In the genomic region with DNA sequence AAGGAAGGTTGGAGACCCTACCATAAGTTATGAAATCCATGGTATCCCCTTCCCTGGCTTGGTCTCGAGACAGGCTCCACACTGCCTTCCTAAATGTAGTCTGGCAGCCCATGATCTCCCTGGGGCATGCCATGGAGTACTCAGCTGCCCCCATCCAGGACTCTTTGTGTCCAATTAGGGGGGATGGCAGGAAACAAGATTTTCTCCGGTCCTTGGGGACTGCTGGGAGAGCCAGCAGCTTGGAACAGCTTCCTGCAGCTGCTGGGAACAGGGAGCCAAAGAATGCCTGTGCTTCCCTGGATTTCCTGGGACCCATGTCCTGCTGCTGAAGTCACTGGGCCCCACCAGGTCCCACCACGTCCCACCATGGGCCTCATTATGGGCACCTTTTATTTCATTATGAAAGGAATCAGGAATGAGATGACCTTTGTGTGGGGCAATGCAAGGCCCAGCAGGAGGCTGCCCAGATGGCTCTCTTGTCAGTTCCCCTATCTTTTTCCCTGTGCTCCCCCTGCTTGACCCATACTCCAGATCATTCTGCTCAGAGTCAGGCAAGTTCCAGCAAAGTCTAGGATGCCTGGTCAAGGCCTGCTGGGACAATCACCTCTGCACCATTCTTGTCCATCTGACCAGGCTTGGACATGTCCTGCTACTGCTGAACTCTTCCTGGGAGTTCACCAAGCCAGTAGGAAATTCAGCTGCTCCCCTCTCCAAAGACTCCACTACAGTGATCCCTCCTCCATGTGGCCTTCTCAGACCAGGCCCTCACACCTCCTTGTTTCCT, we compare ENCODE assay signal across 9 cellular contexts. TPM values are rescaled to one million over a fixed set of nuclear protein-coding genes. Genes with fewer than 3 reads are reported as not detected.
A peak's percentile ranks its signal among the peaks of the same experiment; 100 is the strongest.
DNase-seq lines count a peak whose midpoint lies in the region; ATAC-seq and TF ChIP-seq lines count a peak whose summit lies in the region.
"Had no signal": no experiment of that assay in that cellular context is flagged by ENCODE, and none has a peak within 500 bp of the region (broad histone marks: within the 10 kb centered on the region; RNA-seq: fewer than 3 reads in every experiment).

No MANE protein-coding gene starts in this region.

- H3K4me3 Mint-ChIP-seq in activated CD4-positive, alpha-beta T cell treated with anti-CD3 and anti-CD28 coated beads for 36 hours, result no peak overlapping the region
- H3K4me3 Mint-ChIP-seq in effector memory CD8-positive, alpha-beta T cell, result no peak overlapping the region

- no peaks in the 10 kb centered on the region for H3K36me3 Mint-ChIP-seq in activated CD4-positive, alpha-beta T cell treated with anti-CD3 and anti-CD28 coated beads for 36 hours (ENCODE audit: low read depth)
- H3K36me3 Mint-ChIP-seq in effector memory CD8-positive, alpha-beta T cell (ENCODE audit: insufficient read depth), result peaks cover 3% of the 10 kb centered on the region

- no peaks in the 10 kb centered on the region for H3K36me3 ChIP-seq in skeletal muscle tissue (ENCODE audit: control insufficient read depth in 3 of 3, insufficient read depth in 3 of 3, low read length in 3 of 3)

- H3K4me1 ChIP-seq in skeletal muscle tissue (ENCODE audit: control insufficient read depth in 3 of 3, insufficient read depth in 3 of 3, low read length in 3 of 3), result peaks cover 19 to 22% (median 21%) of the 10 kb centered on the region in 3 donors

- H3K4me3 ChIP-seq in skeletal muscle tissue (ENCODE audit: low read length in 3 of 3), result peak overlapping the region in 2 of 3 donors; percentile 22 to 24

- H3K27ac Mint-ChIP-seq in activated CD4-positive, alpha-beta T cell treated with anti-CD3 and anti-CD28 coated beads for 36 hours, result no peak overlapping the region
- peak overlapping the region in 1 of 2 donors; percentile 67 for H3K27ac Mint-ChIP-seq in effector memory CD8-positive, alpha-beta T cell

- H3K27ac ChIP-seq in RWPE1 (peak overlapping the region; percentile 68), skeletal muscle tissue (ENCODE audit: low read depth, low read length) (peak overlapping the region; percentile 41)

- H3K9me3 ChIP-seq in skeletal muscle tissue (ENCODE audit: control insufficient read depth in 3 of 3, low read length in 3 of 3), result no peaks in the 10 kb centered on the region

- no peaks in the 10 kb centered on the region for H3K9me3 Mint-ChIP-seq in activated CD4-positive, alpha-beta T cell treated with anti-CD3 and anti-CD28 coated beads for 36 hours (ENCODE audit: low read depth)
- H3K9me3 Mint-ChIP-seq in effector memory CD8-positive, alpha-beta T cell, result no peaks in the 10 kb centered on the region

- DNase-seq in RWPE1 (ENCODE audit: low spot score) (no peak), left ventricle myocardium superior (no peak), H4 (ENCODE audit: low spot score) (no peak)
- DNase-seq in activated CD4-positive, alpha-beta T cell treated with anti-CD3 and anti-CD28 coated beads for 36 hours, result no peak
- DNase-seq in effector memory CD8-positive, alpha-beta T cell, result no peak
- DNase-seq: hypothalamus, Kasumi-1, NCI-H2171 had no signal

- H3K9ac ChIP-seq in skeletal muscle tissue (ENCODE audit: low read depth in 1 of 3, low read length in 3 of 3), result peak overlapping the region; percentile 5 to 50 (median 14)

- intact Hi-C loops in left ventricle myocardium superior (cut with micrococcal nuclease), result no loop called here
- intact Hi-C loops in activated CD4-positive, alpha-beta T cell treated with anti-CD3 and anti-CD28 coated beads for 36 hours (cut with DNase I, micrococcal nuclease), result no loop called here

- no peak for TF ChIP-seq CTCF in RWPE1 (conservative IDR thresholded peaks at IDR 0.05; ENCODE audit: low read depth)

- H3K27me3 ChIP-seq in skeletal muscle tissue (ENCODE audit: control insufficient read depth in 3 of 3, insufficient read depth in 3 of 3, low read length in 3 of 3), result no peaks in the 10 kb centered on the region

- ATAC-seq in left ventricle myocardium superior, result peak; percentile 69
- ATAC-seq in activated CD4-positive, alpha-beta T cell treated with anti-CD3 and anti-CD28 coated beads for 36 hours, result no peak
- no peak for ATAC-seq in effector memory CD8-positive, alpha-beta T cell (replicated peaks)

- CTCF ChIA-PET in RWPE1 (lab: Yijun Ruan, JAX), result interaction anchor here (1.1 kb wide), 1 partner anchor 216 kb away, joined by 3 read pairs; no protein-coding TSS in a partner anchor
- CTCF ChIA-PET in activated CD4-positive, alpha-beta T cell treated with anti-CD3 and anti-CD28 coated beads for 36 hours (lab: Charles Lee), result interaction anchor here (0.7 to 1.7 kb wide), 4 partner anchors 17 to 115 kb away, joined by 3 to 4 read pairs (median 3); partner anchors contain the start of gene USP4

- no peaks in the 10 kb centered on the region for H3K4me1 Mint-ChIP-seq in activated CD4-positive, alpha-beta T cell treated with anti-CD3 and anti-CD28 coated beads for 36 hours
- H3K4me1 Mint-ChIP-seq in effector memory CD8-positive, alpha-beta T cell (ENCODE audit: low read depth in 2 of 2), result no peaks in the 10 kb centered on the region

- POLR2A ChIA-PET in RWPE1 (lab: Yijun Ruan, JAX; ENCODE audit: low non-redundant PET), result interaction anchor here (0.7 kb wide), 1 partner anchor 954 kb away, joined by 4 read pairs; no protein-coding TSS in a partner anchor
- POLR2A ChIA-PET in activated CD4-positive, alpha-beta T cell treated with anti-CD3 and anti-CD28 coated beads for 36 hours (lab: Charles Lee), result no interaction called here

- no peaks in the 10 kb centered on the region for H3K27me3 Mint-ChIP-seq in activated CD4-positive, alpha-beta T cell treated with anti-CD3 and anti-CD28 coated beads for 36 hours
- H3K27me3 Mint-ChIP-seq in effector memory CD8-positive, alpha-beta T cell, result no peaks in the 10 kb centered on the region

RNA-seq across cellular contexts. Expression of gene DAG1, which starts 15.0 kb away (rescaled TPM):
- total RNA-seq in left ventricle myocardium superior (144 TPM), skeletal muscle tissue (77.2 TPM)
- total RNA-seq in activated CD4-positive, alpha-beta T cell treated with anti-CD3 and anti-CD28 coated beads for 36 hours, result 1 to 10 TPM; 9.0 to 9.2 TPM
- 30.8 and 32.4 TPM in 2 replicates for total RNA-seq in H4 (2014; rRNA removed; shearing (Covaris generic))

RNA-seq across cellular contexts. Expression of gene NICN1, which starts 26.0 kb away (rescaled TPM):
- 16.8 TPM for total RNA-seq in left ventricle myocardium superior
- 2.6 TPM for total RNA-seq in skeletal muscle tissue
- total RNA-seq in activated CD4-positive, alpha-beta T cell treated with anti-CD3 and anti-CD28 coated beads for 36 hours, result 10 to 100 TPM in 1 of 2 experiments, 1 to 10 TPM in 1; 9.5 to 12.6 TPM
- total RNA-seq in H4 (2014; rRNA removed; shearing (Covaris generic)), result 1.1 and 1.3 TPM in 2 replicates

RNA-seq across cellular contexts. Expression of gene AMT, which starts 32.8 kb away (rescaled TPM):
- total RNA-seq in left ventricle myocardium superior, result 30.5 TPM
- total RNA-seq in skeletal muscle tissue, result 2.6 TPM
- total RNA-seq in activated CD4-positive, alpha-beta T cell treated with anti-CD3 and anti-CD28 coated beads for 36 hours, result 1 to 10 TPM; 3.6 to 4.1 TPM
- total RNA-seq in H4 (2014; rRNA removed; shearing (Covaris generic)), result 1.2 TPM in 1 of 2 replicates, not detected in the other

RNA-seq across cellular contexts. Expression of gene TCTA, which starts 42.9 kb away (rescaled TPM):
- total RNA-seq in left ventricle myocardium superior, result 14.9 TPM
- total RNA-seq in skeletal muscle tissue, result 8.9 TPM
- 1 to 10 TPM; 9.4 TPM for total RNA-seq in activated CD4-positive, alpha-beta T cell treated with anti-CD3 and anti-CD28 coated beads for 36 hours
- total RNA-seq in H4 (2014; rRNA removed; shearing (Covaris generic)), result 23.8 and 27.6 TPM in 2 replicates

RNA-seq across cellular contexts. Expression of gene RHOA, which starts 43.3 kb away (rescaled TPM):
- total RNA-seq in left ventricle myocardium superior (266 TPM), skeletal muscle tissue (291 TPM)
- total RNA-seq in activated CD4-positive, alpha-beta T cell treated with anti-CD3 and anti-CD28 coated beads for 36 hours, result 100 to 1,000 TPM; 438 to 449 TPM
- 283 and 305 TPM in 2 replicates for total RNA-seq in H4 (2014; rRNA removed; shearing (Covaris generic))
